In genomic region chr1:199859525-199859924, GRCh38 we compare ENCODE assay signal across 7 cellular contexts.
A peak's percentile ranks its signal among the peaks of the same experiment; 100 is the strongest.
DNase-seq lines count a peak whose midpoint lies in the region; ATAC-seq and FAIRE-seq lines count a peak whose summit lies in the region.

No MANE protein-coding gene starts in this region.

- DNase-seq in HCEC 1CT, result peak; percentile 95
- DNase-seq in NCI-H748 (lab: John Stamatoyannopoulos, UW; ENCODE audit: unreplicated experiment), result peak; percentile 51
- peak; percentile 92 to 95 for DNase-seq in dermis microvascular lymphatic vessel endothelial cell (ENCODE audit: low read depth in 2 of 2)
- DNase-seq in renal cortical epithelial cell (ENCODE audit: low read depth), result peak; percentile 61
- DNase-seq in urothelium cell line (ENCODE audit: low spot score), result no peak
- DNase-seq in activated CD4-positive, CD25-positive, alpha-beta regulatory T cell treated with anti-CD3 and anti-CD28 coated beads, Interleukin-2, amount 50 U/mL, for 72 hours, result no peak

- FAIRE-seq in urothelium cell line (lab: Jason Lieb, UNC), result no peak

- ATAC-seq in esophagus mucosa, result no peak

Comparison
In these comparisons a context has a peak if more than half of its experiments do, and no peak if none do; other contexts are left out.
1. DNase-seq: peak in HCEC 1CT (single experiment), NCI-H748 (single experiment), dermis microvascular lymphatic vessel endothelial cell (2 of 2) and renal cortical epithelial cell (single experiment); none in urothelium cell line (single experiment) and activated CD4-positive, CD25-positive, alpha-beta regulatory T cell treated with anti-CD3 and anti-CD28 coated beads, Interleukin-2, amount 50 U/mL, for 72 hours (single experiment).